In genomic region chr1:23217421-23218115, GRCh38 we compare ENCODE assay signal across 9 cellular contexts. TPM values are rescaled to one million over a fixed set of nuclear protein-coding genes. Genes with fewer than 3 reads are reported as not detected.
DNase-seq lines count a peak whose midpoint lies in the region; ATAC-seq, FAIRE-seq and TF ChIP-seq lines count a peak whose summit lies in the region.
"Had no signal": no experiment of that assay in that cellular context is flagged by ENCODE, and none has a peak within 500 bp of the region (broad histone marks: within the 10 kb centered on the region; RNA-seq: fewer than 3 reads in every experiment).

A gene with protein sequence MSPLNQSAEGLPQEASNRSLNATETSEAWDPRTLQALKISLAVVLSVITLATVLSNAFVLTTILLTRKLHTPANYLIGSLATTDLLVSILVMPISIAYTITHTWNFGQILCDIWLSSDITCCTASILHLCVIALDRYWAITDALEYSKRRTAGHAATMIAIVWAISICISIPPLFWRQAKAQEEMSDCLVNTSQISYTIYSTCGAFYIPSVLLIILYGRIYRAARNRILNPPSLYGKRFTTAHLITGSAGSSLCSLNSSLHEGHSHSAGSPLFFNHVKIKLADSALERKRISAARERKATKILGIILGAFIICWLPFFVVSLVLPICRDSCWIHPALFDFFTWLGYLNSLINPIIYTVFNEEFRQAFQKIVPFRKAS (minus strand): TSS chr1:23217502. CDS start chr1:23194219, 23,283 bp downstream.

- CTCF ChIA-PET in HepG2 (lab: Yijun Ruan, JAX; ENCODE audit: low intra/inter-chr PET ratio, low total read pairs) = no interaction called here

- TF ChIP-seq POLR2A in HepG2 (IDR thresholded peaks at IDR 0.05; ENCODE audit: insufficient read depth in 1 of 2, low read depth in 2 of 2, low read length in 2 of 2) = no peak
- no peak for TF ChIP-seq POLR2A in tibial nerve (IDR thresholded peaks at IDR 0.05)

- DNase-seq in cardiac muscle cell (ENCODE audit: low read depth in 1 of 2, low spot score in 1 of 2) (peak in 1 of 2 donors; percentile 41), cardiac septum (ENCODE audit: low spot score) (no peak), astrocyte of the hippocampus (ENCODE audit: low read depth, low spot score) (peak; percentile 32), HepG2 (ENCODE audit: low spot score) (no peak), tibial nerve (ENCODE audit: low spot score in 2 of 2) (no peak), H4 (ENCODE audit: low spot score) (no peak), HPDE6-E6E7 (ENCODE audit: extremely low spot score) (no peak)

- H3K79me2 ChIP-seq in HepG2 (ENCODE audit: insufficient read depth, low read length) = no peaks in the 10 kb centered on the region

- POLR2A ChIA-PET in HepG2 (lab: Yijun Ruan, JAX) = no interaction called here

- H3K4me3 ChIP-seq in cardiac muscle cell (peak within 1 kb of the TSS; percentile 56), HepG2 (replicated peaks in 1 of 3; ENCODE audit: insufficient read depth in 1 of 3, low read depth in 2 of 3, low read length in 3 of 3) (peak within 1 kb of the TSS; percentile 57 to 71 (median 64)), tibial nerve (peak within 1 kb of the TSS in 3 of 4 donors; percentile 16 to 54 (median 41))

- FAIRE-seq in HepG2 (lab: Jason Lieb, UNC) = no peak
- FAIRE-seq: GM18507 had no signal

- peak within 1 kb of the TSS; percentile 62 for H3K4me2 ChIP-seq in HepG2 (ENCODE audit: low read depth, low read length)

- H4K20me1 ChIP-seq in HepG2 (ENCODE audit: insufficient read depth, low read length) = no peaks in the 10 kb centered on the region

- no TSS peak for BruUV-seq in HepG2 (replicated peaks; lab: Mats Ljungman, UMichigan)

- intact Hi-C loops in cardiac septum (cut with DNase I) = no loop called here
- intact Hi-C loops in HepG2 (cut with micrococcal nuclease; ENCODE audit: unreplicated experiment) = loop anchor here (10.0 kb wide), 1 partner anchor 57 kb away; no protein-coding TSS in a partner anchor

- ATAC-seq in HepG2 = peak; percentile 47
- ATAC-seq in GM19328 (IDR thresholded peaks at IDR 0.05; ENCODE audit: unreplicated experiment) = no peak

- H3K36me3 ChIP-seq in cardiac muscle cell (no peaks in the 10 kb centered on the region), HepG2 (replicated peaks in 1 of 2; ENCODE audit: control insufficient read depth in 1 of 2, insufficient read depth in 2 of 2, low read length in 2 of 2) (no peaks in the 10 kb centered on the region), tibial nerve (no peaks in the 10 kb centered on the region)

- H3K4me1 ChIP-seq in cardiac muscle cell (ENCODE audit: low read depth) = no peaks in the 10 kb centered on the region
- peaks cover 31% of the 10 kb centered on the region for H3K4me1 ChIP-seq in HepG2 (ENCODE audit: insufficient read depth, low read length)
- peaks cover 0 to 16% (median 3%) of the 10 kb centered on the region in 4 donors for H3K4me1 ChIP-seq in tibial nerve

- TF ChIP-seq CTCF in cardiac muscle cell (IDR thresholded peaks at IDR 0.05; ENCODE audit: low read depth, low read length) (no peak), HepG2 (CRISPR knock-in tag; IDR thresholded peaks at IDR 0.05) (no peak), tibial nerve (IDR thresholded peaks at IDR 0.05) (no peak)

- H3K27ac ChIP-seq in cardiac muscle cell (no peak within 1 kb of the TSS), HepG2 (ENCODE audit: extremely low read length, insufficient read depth, low read length) (no peak within 1 kb of the TSS), tibial nerve (no peak within 1 kb of the TSS)

- in situ Hi-C loops in HepG2 (cut with HindIII; ENCODE audit: extremely low pct_ligation_motif_present, low pct_unique_long_range_greater_than_20kb) = no loop called here

- H3K9ac ChIP-seq in HepG2 (ENCODE audit: insufficient read depth, low read depth, low read length) = peak within 1 kb of the TSS; percentile 46; the same call in 1 of the 2 replicates

- TF ChIP-seq EP300 in HepG2 (IDR thresholded peaks at IDR 0.05; ENCODE audit: low read depth in 2 of 2, low read length in 2 of 2) = no peak
- no peak for TF ChIP-seq EP300 in HepG2 (CRISPR knock-in tag; IDR thresholded peaks at IDR 0.05; ENCODE audit: borderline replicate concordance)
- TF ChIP-seq EP300 in tibial nerve (IDR thresholded peaks at IDR 0.05) = no peak

- WGBS in HepG2 (ENCODE audit: low lambda C conversion rate) = 3% methylated on average over 27 of the region's 45 CpGs
- 3 to 8% methylated on average over 11 to 27 of the region's 45 CpGs for WGBS in tibial nerve, 2 donors

- no peak for TF ChIP-seq RAD21 in HepG2 (CRISPR knock-in tag; IDR thresholded peaks at IDR 0.05)

- H3K9me3 ChIP-seq in cardiac muscle cell (ENCODE audit: low read depth) (no peaks in the 10 kb centered on the region), HepG2 (ENCODE audit: low read length) (no peaks in the 10 kb centered on the region), tibial nerve (no peaks in the 10 kb centered on the region)

- H3K27me3 ChIP-seq in cardiac muscle cell (peaks cover 60% of the 10 kb centered on the region), HepG2 (ENCODE audit: control insufficient read depth in 1 of 2, insufficient read depth in 2 of 2, low read length in 2 of 2) (peaks cover 3 to 5% of the 10 kb centered on the region in 2 experiments; a peak in 3 of 5 replicates), tibial nerve (peaks cover 0 to 71% of the 10 kb centered on the region in 2 donors)

- no peak within 1 kb of the TSS for H2AFZ ChIP-seq in HepG2 (ENCODE audit: low read length)

TF ChIP-seq in HepG2, 621 proteins besides CTCF, POLR2A, EP300 and RAD21 (continues in another document):
- no peak for TF ChIP-seq SMC3 (IDR thresholded peaks at IDR 0.05; ENCODE audit: low read length)
- TF ChIP-seq BCL6 (CRISPR knock-in tag; IDR thresholded peaks at IDR 0.05) = no peak
- no peak for TF ChIP-seq ZNF124 (CRISPR knock-in tag; IDR thresholded peaks at IDR 0.05)
- TF ChIP-seq PATZ1 (CRISPR knock-in tag; IDR thresholded peaks at IDR 0.05) = peak; percentile 49
- no peak for TF ChIP-seq ZNF354B (CRISPR knock-in tag; IDR thresholded peaks at IDR 0.05)
- 0 out of 2 replicates have a peak, but pooled peaks have one; percentile 8 for TF ChIP-seq ZNF768 (CRISPR knock-in tag; IDR thresholded peaks at IDR 0.05)
- TF ChIP-seq MAF1 (CRISPR knock-in tag; IDR thresholded peaks at IDR 0.05; ENCODE audit: borderline replicate concordance) = no peak
- peak; percentile 20 for TF ChIP-seq TEAD3 (CRISPR knock-in tag; optimal IDR thresholded peaks at IDR 0.05; ENCODE audit: borderline replicate concordance)
- no peak for TF ChIP-seq CHD2 (IDR thresholded peaks at IDR 0.05; ENCODE audit: low read depth, low read length)
- TF ChIP-seq ZFX (CRISPR knock-in tag; IDR thresholded peaks at IDR 0.05; ENCODE audit: low read depth) = 0 out of 2 replicates have a peak, but pooled peaks have one; percentile 7
- no peak for TF ChIP-seq ZNF724P (CRISPR knock-in tag; IDR thresholded peaks at IDR 0.05; ENCODE audit: borderline replicate concordance)
- peak; percentile 91 for TF ChIP-seq ZNF263 (CRISPR knock-in tag; IDR thresholded peaks at IDR 0.05)
- no peak for TF ChIP-seq FOXM1 (CRISPR knock-in tag; IDR thresholded peaks at IDR 0.05)
- TF ChIP-seq MTA1 (CRISPR knock-in tag; IDR thresholded peaks at IDR 0.05; ENCODE audit: borderline replicate concordance) = no peak

RNA-seq across cellular contexts. Expression of the gene that starts here (rescaled TPM):
- total RNA-seq in cardiac muscle cell (0.09 TPM in 1 of 2 replicates, not detected in the other), cardiac septum (not detected), HepG2 (2016; rRNA removed; fragmentation: Illumina TruSeq; extraction: Trizol) (0.04 and 0.25 TPM in 2 replicates), tibial nerve (1 to 10 TPM in 1 of 4 donors, under 1 TPM in 2, not detected in 1; 0.30 to 2.4 (median 0.63) TPM)
- polyA plus RNA-seq in cardiac muscle cell (not detected in 2 replicates), HepG2 (2011; rRNA removed) (0.07 and 0.29 TPM in 2 replicates)
- total RNA-seq in HepG2 (2016; cell fraction: cytosol; rRNA removed; fragmentation: Illumina TruSeq; extraction: Trizol; ENCODE audit: low read depth) = not detected in 2 replicates
- 0.12 and 0.13 TPM in 2 replicates for total RNA-seq in HepG2 (2016; cell fraction: insoluble cytoplasmic fraction; rRNA removed; fragmentation: Illumina TruSeq; extraction: Trizol)
- total RNA-seq in HepG2 (2016; cell fraction: membrane; rRNA removed; fragmentation: Illumina TruSeq; extraction: Trizol) = 0.12 and 0.21 TPM in 2 replicates
- not detected in 2 replicates for total RNA-seq in HepG2 (2016; cell fraction: nucleus; rRNA removed; fragmentation: Illumina TruSeq; extraction: Trizol)
- polyA plus RNA-seq in HepG2 (2011; cell fraction: cytosol; rRNA removed) = 0.05 and 0.15 TPM in 2 replicates
- 0.08 and 0.10 TPM in 2 replicates for polyA plus RNA-seq in HepG2 (2011; cell fraction: nucleus; rRNA removed)
- polyA plus RNA-seq in HepG2 (2012) = 0.23 and 0.67 TPM in 2 replicates
- polyA plus RNA-seq in HepG2 (2016; cell fraction: cytosol; fragmentation: Illumina TruSeq; extraction: Trizol; ENCODE audit: low read depth) = 0.07 TPM in 1 of 2 replicates, not detected in the other
- polyA plus RNA-seq in HepG2 (2016; cell fraction: insoluble cytoplasmic fraction; fragmentation: Illumina TruSeq; extraction: Trizol; ENCODE audit: low read depth) = 0.22 and 0.25 TPM in 2 replicates
- 0.18 and 0.20 TPM in 2 replicates for polyA plus RNA-seq in HepG2 (2016; cell fraction: membrane; fragmentation: Illumina TruSeq; extraction: Trizol; ENCODE audit: low read depth)
- polyA plus RNA-seq in HepG2 (2016; cell fraction: nucleus; fragmentation: Illumina TruSeq; extraction: Trizol; ENCODE audit: insufficient read depth, low read depth) = 0.31 TPM in 2 replicates
- polyA minus RNA-seq in HepG2 (2011; rRNA and poly(A)+ RNA removed; ENCODE audit: low replicate concordance) = 0.16 and 17.0 TPM in 2 replicates
- polyA minus RNA-seq in HepG2 (2011; cell fraction: cytosol; rRNA and poly(A)+ RNA removed) = not detected in 2 replicates
- 0.37 TPM in 1 of 2 replicates, not detected in the other for polyA minus RNA-seq in HepG2 (2011; cell fraction: nucleus; rRNA and poly(A)+ RNA removed)
- total RNA-seq in H4 (2014; rRNA removed; shearing (Covaris generic)) = not detected in 2 replicates
